ENCODE assay signal across 8 cellular contexts in the genomic region with DNA sequence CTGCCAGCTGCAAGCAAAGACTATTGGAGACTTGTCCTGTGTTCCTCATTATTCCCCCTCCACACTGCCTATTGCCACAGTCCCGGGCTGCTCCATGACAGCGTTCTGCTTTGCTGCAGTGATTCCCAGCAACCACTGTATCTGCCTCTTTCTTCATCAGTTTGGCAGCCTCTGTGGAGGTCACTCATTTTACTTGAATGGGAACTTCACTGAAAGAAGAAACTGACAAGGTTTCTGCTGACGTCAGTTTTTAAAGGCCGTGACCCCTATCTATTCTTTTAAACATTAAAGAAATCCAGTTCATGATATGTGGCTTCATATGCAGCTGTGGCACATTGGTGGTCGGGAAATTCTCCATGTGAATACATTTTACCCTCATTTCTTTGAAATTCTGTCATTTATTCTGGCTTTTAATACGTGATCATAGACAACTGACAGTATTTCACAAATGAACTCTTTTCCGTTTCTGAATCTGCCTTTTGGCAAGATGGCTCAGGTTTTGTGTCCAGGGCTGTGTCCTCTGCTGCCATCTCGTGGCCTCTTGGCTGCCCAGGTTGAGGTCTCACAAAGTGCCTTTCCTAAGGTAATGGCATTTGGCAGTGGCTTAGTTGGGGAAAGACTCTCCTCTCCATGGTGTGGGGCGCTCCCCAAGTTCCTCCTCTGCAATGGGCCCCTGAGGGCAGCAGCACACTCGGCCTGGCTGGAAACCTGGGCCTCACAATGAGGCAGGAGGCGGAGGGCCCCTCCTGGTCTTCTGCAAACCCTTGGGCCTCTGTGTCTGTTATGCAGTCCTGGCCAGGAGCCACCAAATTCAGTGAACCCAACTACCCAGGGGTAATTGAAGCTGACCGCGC. TPM values are rescaled to one million over a fixed set of nuclear protein-coding genes. Genes with fewer than 3 reads are reported as not detected.
DNase-seq lines count a peak whose midpoint lies in the region; ATAC-seq and TF ChIP-seq lines count a peak whose summit lies in the region.

No MANE protein-coding gene starts in this region.

- intact Hi-C loops in gastrocnemius medialis (cut with DNase I; ENCODE audit: low total_unique reads): loop anchor here (5.0 to 10.0 kb wide), 3 partner anchors 134 to 762 kb away; partner anchors contain the start of gene PARP2

- H3K9me3 ChIP-seq in gastrocnemius medialis: no peaks in the 10 kb centered on the region

- no peaks in the 10 kb centered on the region for H3K36me3 ChIP-seq in gastrocnemius medialis

- peak; percentile 90 for TF ChIP-seq CTCF in GM12864 (IDR thresholded peaks at IDR 0.05; ENCODE audit: low read depth, low read length, missing control alignments)
- peak; percentile 79 to 95 (median 83) for TF ChIP-seq CTCF in gastrocnemius medialis (IDR thresholded peaks at IDR 0.05 in 4 of 5, conservative IDR thresholded peaks at IDR 0.05 in 1 of 5)

- H3K4me1 ChIP-seq in gastrocnemius medialis: peaks cover 34% of the 10 kb centered on the region in 2 donors

- H3K27ac ChIP-seq in gastrocnemius medialis: peak overlapping the region; percentile 97 to 99 (median 98)

- ATAC-seq in gastrocnemius medialis (peak in 1 of 2 donors; percentile 45), GM18907 (IDR thresholded peaks at IDR 0.05; ENCODE audit: unreplicated experiment) (no peak), GM18858 (IDR thresholded peaks at IDR 0.05; ENCODE audit: unreplicated experiment) (no peak)

- H3K27me3 ChIP-seq in gastrocnemius medialis: no peaks in the 10 kb centered on the region

- DNase-seq in GM12864 (ENCODE audit: low read depth) (no peak), NCI-H187 (lab: John Stamatoyannopoulos, UW) (peak; percentile 61 to 69), T-helper 9 cell (peak; percentile 70), astrocyte of the hippocampus (ENCODE audit: low read depth, low spot score) (peak; percentile 87), hippocampal formation (lab: John Stamatoyannopoulos, UW) (peak; percentile 69 to 75), gastrocnemius medialis (peak; percentile 63 to 79)

- TF ChIP-seq POLR2A in gastrocnemius medialis (IDR thresholded peaks at IDR 0.05): no peak

- H3K4me3 ChIP-seq in GM12864 (ENCODE audit: low read depth, low read length) (no peak overlapping the region), gastrocnemius medialis (peak overlapping the region; percentile 32 to 45 (median 36))

- in situ Hi-C loops in gastrocnemius medialis (cut with MboI; ENCODE audit: low sequenced_read_pairs in 4 of 4): loop anchor here (5.0 to 25.0 kb wide), 5 partner anchors 39 to 419 kb away; partner anchors contain the start of genes ANG (in 2 of the 4) and RNASE4 (in 2 of the 4)

RNA-seq across cellular contexts. Expression of gene TMEM253, which starts 5.9 kb away (rescaled TPM):
- total RNA-seq in gastrocnemius medialis: under 1 TPM in 2 of 4 donors, not detected in 2; 0.19 to 0.35 TPM

RNA-seq across cellular contexts. Expression of gene ZNF219, which starts 8.3 kb away (rescaled TPM):
- 10 to 100 TPM; 25.9 to 48.9 (median 43.9) TPM for total RNA-seq in gastrocnemius medialis

RNA-seq across cellular contexts. Expression of gene ARHGEF40, which starts 36.6 kb away (rescaled TPM):
- total RNA-seq in gastrocnemius medialis: 10 to 100 TPM; 10.4 to 15.7 (median 12.9) TPM

RNA-seq across cellular contexts. Expression of gene RNASE8, which starts 49.1 kb away (rescaled TPM):
- not detected for total RNA-seq in gastrocnemius medialis

RNA-seq across cellular contexts. Expression of gene OR5AU1, which starts 49.1 kb away (rescaled TPM):
- not detected for total RNA-seq in gastrocnemius medialis
